8 cellular contexts compared by ENCODE assay signal in the genomic region with DNA sequence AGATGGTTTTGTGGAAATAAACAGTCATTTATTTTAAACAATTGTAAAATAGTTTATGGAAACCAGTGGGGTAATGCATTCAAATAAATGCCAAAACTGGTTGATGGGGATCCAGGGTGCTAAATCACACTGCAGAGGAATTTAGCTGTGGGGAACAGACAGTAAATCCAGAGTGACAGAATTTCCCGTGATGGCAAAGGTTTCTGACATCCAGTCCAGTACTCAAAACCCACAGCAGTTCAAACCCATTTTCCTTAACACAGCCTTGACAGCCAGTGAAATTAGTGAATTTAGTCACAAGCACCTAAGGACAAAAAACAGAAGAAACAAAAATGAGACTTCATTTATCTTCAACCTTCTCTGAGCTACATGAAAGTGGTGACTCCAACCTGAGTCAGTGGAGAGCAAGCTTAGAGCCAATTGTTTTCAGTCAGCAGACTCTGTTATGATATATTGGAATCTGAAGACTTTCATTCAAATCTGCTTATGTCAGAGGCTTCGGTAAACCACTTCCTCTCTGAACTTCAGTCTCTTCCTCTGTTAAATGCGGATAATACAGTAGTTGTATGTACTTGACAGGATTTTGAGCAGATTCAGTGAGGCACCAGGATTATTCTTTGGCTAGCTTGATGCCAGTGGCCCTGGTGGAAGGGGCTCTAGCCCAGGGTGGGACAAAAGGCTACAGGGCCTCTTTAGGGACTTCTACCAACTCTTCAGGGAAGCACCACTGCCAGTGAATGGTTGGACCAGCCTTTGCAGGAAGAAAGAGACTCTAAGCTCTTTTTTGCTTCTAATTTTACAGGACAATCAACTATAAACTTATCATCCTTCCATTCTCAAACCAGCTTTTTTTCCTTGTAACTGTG.
DNase-seq lines count a peak whose midpoint lies in the region; ATAC-seq, FAIRE-seq and TF ChIP-seq lines count a peak whose summit lies in the region.

No MANE protein-coding gene starts in this region.

- BruUV-seq in OCI-LY7 (replicated peaks; lab: Mats Ljungman, UMichigan) (no TSS peak), K562 (replicated peaks; lab: Mats Ljungman, UMichigan) (no TSS peak)

- no peaks in the 10 kb centered on the region for H3K9me2 ChIP-seq in OCI-LY7 (ENCODE audit: insufficient read depth, low read length)

- WGBS in K562 (ENCODE audit: insufficient coverage, low coverage, missing lambda C conversion rate): 32% methylated on average over 3 of the region's 3 CpGs
- WGBS in stomach, 5 donors: 44 to 78% (median 69%) methylated on average over 3 of the region's 3 CpGs

- H3K36me3 Mint-ChIP-seq in natural killer cell: no peaks in the 10 kb centered on the region

- intact Hi-C loops in OCI-LY7 (cut with micrococcal nuclease; ENCODE audit: unreplicated experiment): no loop called here
- intact Hi-C loops in K562 (cut with micrococcal nuclease): no loop called here
- intact Hi-C loops in natural killer cell (cut with micrococcal nuclease): no loop called here
- intact Hi-C loops in stomach (cut with DNase I; ENCODE audit: low total_unique reads): no loop called here

- H3K4me2 ChIP-seq in OCI-LY7 (ENCODE audit: low read length) (peak overlapping the region; percentile 49), K562 (ENCODE audit: insufficient read depth, low read length) (no peak overlapping the region)

- TF ChIP-seq EP300 in K562 (IDR thresholded peaks at IDR 0.05; ENCODE audit: low read length) (no peak), stomach (IDR thresholded peaks at IDR 0.05) (no peak)

- peak overlapping the region; percentile 31 to 42 for H3K27ac Mint-ChIP-seq in natural killer cell

- H2AFZ ChIP-seq in OCI-LY7 (ENCODE audit: low read length): no peak overlapping the region
- no peak overlapping the region for H2AFZ ChIP-seq in K562 (ENCODE audit: low read depth, low read length)

- no peak for TF ChIP-seq RAD21 in K562 (CRISPR knock-in tag; conservative IDR thresholded peaks at IDR 0.05 in 1 of 2, IDR thresholded peaks at IDR 0.05 in 1 of 2)

- no peak for FAIRE-seq in K562 (lab: Jason Lieb, UNC)

- H3K27me3 Mint-ChIP-seq in natural killer cell (ENCODE audit: low read depth in 2 of 2): no peaks in the 10 kb centered on the region

- peaks cover 6% of the 10 kb centered on the region for H3K36me3 ChIP-seq in OCI-LY7 (ENCODE audit: insufficient read depth, low read length)
- no peaks in the 10 kb centered on the region; the same call in 2 of the 3 replicates for H3K36me3 ChIP-seq in K562 (ENCODE audit: control insufficient read depth, insufficient read depth, low read length)
- H3K36me3 ChIP-seq in stomach: no peaks in the 10 kb centered on the region

- peaks cover 20 to 29% of the 10 kb centered on the region in 2 donors for H3K4me1 Mint-ChIP-seq in natural killer cell

- H3K4me3 ChIP-seq in OCI-LY7 (ENCODE audit: low read depth, low read length, poor library complexity, severe bottlenecking): no peak overlapping the region
- H3K4me3 ChIP-seq in K562: no peak overlapping the region
- no peak overlapping the region for H3K4me3 ChIP-seq in stomach

- no peaks in the 10 kb centered on the region for H3K9me1 ChIP-seq in K562 (ENCODE audit: control insufficient read depth, insufficient read depth, low read length)

- ATAC-seq in K562: no peak
- ATAC-seq in natural killer cell: peak; percentile 44 to 71 (median 66)
- no peak for ATAC-seq in GM19455 (IDR thresholded peaks at IDR 0.05; ENCODE audit: unreplicated experiment)

- H3K9me3 ChIP-seq in OCI-LY7 (ENCODE audit: low read length) (no peaks in the 10 kb centered on the region), K562 (replicated peaks; ENCODE audit: control insufficient read depth, insufficient read depth, low read depth, low read length) (no peaks in the 10 kb centered on the region), stomach (no peaks in the 10 kb centered on the region)

- H3K27me3 ChIP-seq in K562 (ENCODE audit: control insufficient read depth in 2 of 2, insufficient read depth in 2 of 2, low read length in 2 of 2): no peaks in the 10 kb centered on the region
- no peaks in the 10 kb centered on the region for H3K27me3 ChIP-seq in stomach

- H3K4me1 ChIP-seq in OCI-LY7 (ENCODE audit: insufficient read depth, low read length, poor library complexity, severe bottlenecking) (peaks cover 12% of the 10 kb centered on the region), K562 (replicated peaks in 1 of 2; ENCODE audit: control insufficient read depth in 2 of 2, insufficient read depth in 2 of 2, low read length in 2 of 2) (no peaks in the 10 kb centered on the region; a peak in 1 of 5 replicates), stomach (peaks cover 4 to 58% (median 26%) of the 10 kb centered on the region in 4 donors)

- in situ Hi-C loops in K562 (cut with MboI): no loop called here

- H3K9ac ChIP-seq in K562 (ENCODE audit: insufficient read depth in 1 of 2, low read depth in 2 of 2, low read length in 2 of 2): no peak overlapping the region

- TF ChIP-seq POLR2A in K562 (conservative IDR thresholded peaks at IDR 0.05) (no peak), stomach (IDR thresholded peaks at IDR 0.05) (no peak)

- H3K27ac ChIP-seq in OCI-LY7 (ENCODE audit: low read depth, low read length, poor library complexity, severe bottlenecking) (no peak overlapping the region), K562 (ENCODE audit: extremely low read depth, low read depth, low read length) (no peak overlapping the region), stomach (peak overlapping the region in 2 of 5 donors; percentile 42 to 74)

- DNase-seq in GM04504 (ENCODE audit: low read depth): peak; percentile 80
- DNase-seq in OCI-LY7 (ENCODE audit: low spot score): peak; percentile 44
- no peak for DNase-seq in K562 (ENCODE audit: extremely low read depth in 1 of 4, low spot score in 3 of 4)
- DNase-seq in natural killer cell: no peak
- DNase-seq in cerebellar nuclear complex (lab: John Stamatoyannopoulos, UW): no peak
- no peak for DNase-seq in NCI-H446 treated with DMSO at 0.1 percent for 48 hours (lab: John Stamatoyannopoulos, UW)
- DNase-seq in stomach: no peak

- H3K4me3 Mint-ChIP-seq in natural killer cell: peak overlapping the region; percentile 25

- H3K9me3 Mint-ChIP-seq in natural killer cell: no peaks in the 10 kb centered on the region

- no peaks in the 10 kb centered on the region for H3K79me2 ChIP-seq in OCI-LY7 (ENCODE audit: insufficient read depth, low read depth, low read length)
- no peaks in the 10 kb centered on the region for H3K79me2 ChIP-seq in K562 (ENCODE audit: control insufficient read depth, insufficient read depth, low read length)

- CTCF ChIA-PET in OCI-LY7 (lab: Charles Lee; ENCODE audit: unreplicated experiment): no interaction called here
- CTCF ChIA-PET in K562 (lab: Yijun Ruan, JAX; ENCODE audit: low intra/inter-chr PET ratio): no interaction called here

- TF ChIP-seq CTCF in OCI-LY7 (conservative IDR thresholded peaks at IDR 0.05; ENCODE audit: low read length): no peak
- TF ChIP-seq CTCF in K562 (IDR thresholded peaks at IDR 0.05 in 2 of 3, conservative IDR thresholded peaks at IDR 0.05 in 1 of 3; ENCODE audit: insufficient read depth in 2 of 3, low read depth in 1 of 3, low read length in 3 of 3): no peak
- TF ChIP-seq CTCF in natural killer cell (IDR thresholded peaks at IDR 0.05): no peak
- no peak for TF ChIP-seq CTCF in stomach (IDR thresholded peaks at IDR 0.05)

- POLR2A ChIA-PET in OCI-LY7 (lab: Charles Lee) (interaction anchor here (1.3 to 1.4 kb wide), 2 partner anchors 9 to 22 kb away, joined by 3 to 6 read pairs; no protein-coding TSS in a partner anchor), K562 (lab: Yijun Ruan, JAX) (interaction anchor here (0.9 kb wide), 1 partner anchor 11 kb away, joined by 3 read pairs; no protein-coding TSS in a partner anchor)

- no peaks in the 10 kb centered on the region for H4K20me1 ChIP-seq in OCI-LY7 (ENCODE audit: insufficient read depth, low read length)
- H4K20me1 ChIP-seq in K562 (replicated peaks; ENCODE audit: control insufficient read depth, insufficient read depth, low read length): no peaks in the 10 kb centered on the region

TF ChIP-seq in K562, 482 proteins besides CTCF, POLR2A, EP300 and RAD21:
- peak; percentile 69 for TF ChIP-seq FOSL1 (tag; conservative IDR thresholded peaks at IDR 0.05)
- TF ChIP-seq, protein P1, sequence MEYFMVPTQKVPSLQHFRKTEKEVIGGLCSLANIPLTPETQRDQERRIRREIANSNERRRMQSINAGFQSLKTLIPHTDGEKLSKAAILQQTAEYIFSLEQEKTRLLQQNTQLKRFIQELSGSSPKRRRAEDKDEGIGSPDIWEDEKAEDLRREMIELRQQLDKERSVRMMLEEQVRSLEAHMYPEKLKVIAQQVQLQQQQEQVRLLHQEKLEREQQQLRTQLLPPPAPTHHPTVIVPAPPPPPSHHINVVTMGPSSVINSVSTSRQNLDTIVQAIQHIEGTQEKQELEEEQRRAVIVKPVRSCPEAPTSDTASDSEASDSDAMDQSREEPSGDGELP (CRISPR knock-in tag; IDR thresholded peaks at IDR 0.05; ENCODE audit: borderline replicate concordance): no peak
- TF ChIP-seq SPI1 (IDR thresholded peaks at IDR 0.05; ENCODE audit: borderline replicate concordance, low read depth, low read length): peak; percentile 73

Comparison
In these comparisons a context has a peak if more than half of its experiments do, and no peak if none do; other contexts are left out.
1. DNase-seq: peak in GM04504 (single experiment) and OCI-LY7 (single experiment); none in K562 (0 of 4), natural killer cell (single experiment), cerebellar nuclear complex (0 of 2), NCI-H446 treated with DMSO at 0.1 percent for 48 hours (single experiment) and stomach (single experiment).
2. ATAC-seq: peak in natural killer cell (3 of 3); none in K562 (single experiment) and GM19455 (single experiment).